Comparison of ENCODE assay signal across 17 cellular contexts in genomic region chr16:3874794-3875692, GRCh38. TPM values are rescaled to one million over a fixed set of nuclear protein-coding genes. Genes with fewer than 3 reads are reported as not detected.
DNase-seq lines count a peak whose midpoint lies in the region; ATAC-seq and TF ChIP-seq lines count a peak whose summit lies in the region.
"Had no signal": no experiment of that assay in that cellular context is flagged by ENCODE, and none has a peak within 500 bp of the region (broad histone marks: within the 10 kb centered on the region; RNA-seq: fewer than 3 reads in every experiment).

No MANE protein-coding gene starts in this region.

- peak overlapping the region; percentile 56 for H3K4me3 Mint-ChIP-seq in CD4-positive, alpha-beta T cell
- H3K4me3 Mint-ChIP-seq in HFFc6 (no peak overlapping the region), endothelial cell (ENCODE audit: unreplicated experiment) (peak overlapping the region; percentile 29)
- H3K4me3 Mint-ChIP-seq: activated CD4-positive, alpha-beta T cell treated with anti-CD3 and anti-CD28 coated beads for 36 hours had no signal

- POLR2A ChIA-PET in CD4-positive, alpha-beta T cell (lab: Charles Lee): interaction anchor here (0.6 kb wide), 1 partner anchor 14 kb away, joined by 5 read pairs; no protein-coding TSS in a partner anchor

- intact Hi-C loops in CD4-positive, alpha-beta T cell (cut with DNase I, micrococcal nuclease): loop anchor here (5.0 kb wide), 4 partner anchors 48 to 93 kb away; no protein-coding TSS in a partner anchor
- intact Hi-C loops in psoas muscle (cut with DNase I): loop anchor here (2.0 to 10.0 kb wide), 5 partner anchors 48 to 350 kb away; no protein-coding TSS in a partner anchor

- H3K4me1 Mint-ChIP-seq in CD4-positive, alpha-beta T cell (ENCODE audit: low read depth): peaks cover 93% of the 10 kb centered on the region
- H3K4me1 Mint-ChIP-seq in HFFc6 (ENCODE audit: low read depth) (peaks cover 86% of the 10 kb centered on the region), endothelial cell (ENCODE audit: unreplicated experiment) (peaks cover 46% of the 10 kb centered on the region)

- peak overlapping the region; percentile 37 for H3K27ac Mint-ChIP-seq in CD4-positive, alpha-beta T cell
- H3K27ac Mint-ChIP-seq in HFFc6 (peak overlapping the region; percentile 24; the same call in 1 of the 2 replicates), endothelial cell (ENCODE audit: unreplicated experiment) (peak overlapping the region; percentile 13)
- H3K27ac Mint-ChIP-seq: activated CD4-positive, alpha-beta T cell treated with anti-CD3 and anti-CD28 coated beads for 36 hours had no signal

- no peaks in the 10 kb centered on the region for H3K9me3 Mint-ChIP-seq in CD4-positive, alpha-beta T cell
- H3K9me3 Mint-ChIP-seq in HFFc6: no peaks in the 10 kb centered on the region
- H3K9me3 Mint-ChIP-seq in endothelial cell (ENCODE audit: unreplicated experiment): no peaks in the 10 kb centered on the region
- H3K9me3 Mint-ChIP-seq: activated T-cell treated with anti-CD3 and anti-CD28 coated beads, Interleukin-2, amount 50 U/mL, for 4 hours had no signal

- H3K27ac ChIP-seq in CD4-positive, alpha-beta T cell (ENCODE audit: low read depth, low read length): no peak overlapping the region
- peak overlapping the region; percentile 73 for H3K27ac ChIP-seq in psoas muscle
- H3K27ac ChIP-seq: lower lobe of right lung, SJCRH30 had no signal

- no peak for TF ChIP-seq CTCF in CD4-positive, alpha-beta T cell (IDR thresholded peaks at IDR 0.05)
- no peak for TF ChIP-seq CTCF in HFFc6 (IDR thresholded peaks at IDR 0.05)
- no peak for TF ChIP-seq CTCF in endothelial cell (IDR thresholded peaks at IDR 0.05; ENCODE audit: unreplicated experiment)
- no peak for TF ChIP-seq CTCF in psoas muscle (IDR thresholded peaks at IDR 0.05)

- no peak for ATAC-seq in CD4-positive, alpha-beta T cell (ENCODE audit: poor library complexity)
- ATAC-seq in psoas muscle: no peak
- no peak for ATAC-seq in GM19397 (IDR thresholded peaks at IDR 0.05; ENCODE audit: unreplicated experiment)
- ATAC-seq in HG03342 (IDR thresholded peaks at IDR 0.05; ENCODE audit: unreplicated experiment): no peak
- ATAC-seq: activated CD4-positive, alpha-beta T cell treated with anti-CD3 and anti-CD28 coated beads for 36 hours; activated T-cell treated with anti-CD3 and anti-CD28 coated beads, Interleukin-2, amount 50 U/mL, for 4 hours; gastroesophageal sphincter; lower lobe of right lung had no signal

- H3K4me1 ChIP-seq in psoas muscle: peaks cover 84% of the 10 kb centered on the region

- no peaks in the 10 kb centered on the region for H3K27me3 Mint-ChIP-seq in CD4-positive, alpha-beta T cell
- H3K27me3 Mint-ChIP-seq in HFFc6 (ENCODE audit: insufficient read depth): peaks cover 3% of the 10 kb centered on the region; the same call in 1 of the 2 replicates
- peaks cover 5% of the 10 kb centered on the region for H3K27me3 Mint-ChIP-seq in endothelial cell (ENCODE audit: unreplicated experiment)
- H3K27me3 Mint-ChIP-seq: activated CD4-positive, alpha-beta T cell treated with anti-CD3 and anti-CD28 coated beads for 36 hours had no signal

- DNase-seq in CD4-positive, alpha-beta T cell: no peak
- DNase-seq in HFFc6: no peak
- DNase-seq in endothelial cell (ENCODE audit: low spot score): no peak
- DNase-seq in psoas muscle: no peak
- DNase-seq in amniotic stem cell (lab: John Stamatoyannopoulos, UW): no peak
- DNase-seq: activated CD4-positive, alpha-beta T cell treated with anti-CD3 and anti-CD28 coated beads for 36 hours; activated T-cell treated with anti-CD3 and anti-CD28 coated beads, Interleukin-2, amount 50 U/mL, for 4 hours; amygdala; C1 segment of cervical spinal cord; DMS79 treated with DMSO at 0.1 percent for 48 hours; lower lobe of right lung; NCI-H2081; NCI-H510A treated with DMSO at 0.1 percent for 48 hours; SJCRH30 had no signal

- H3K9me3 ChIP-seq in CD4-positive, alpha-beta T cell (ENCODE audit: control insufficient read depth, low read length): no peaks in the 10 kb centered on the region
- H3K9me3 ChIP-seq in psoas muscle: no peaks in the 10 kb centered on the region
- H3K9me3 ChIP-seq: gastroesophageal sphincter, lower lobe of right lung, SJCRH30 had no signal

- no peak overlapping the region for H3K4me3 ChIP-seq in psoas muscle
- H3K4me3 ChIP-seq: gastroesophageal sphincter, lower lobe of right lung, SJCRH30 had no signal

- peaks cover 43% of the 10 kb centered on the region for H3K36me3 Mint-ChIP-seq in CD4-positive, alpha-beta T cell (ENCODE audit: low read depth)
- H3K36me3 Mint-ChIP-seq in HFFc6 (ENCODE audit: low read depth) (peaks cover 29% of the 10 kb centered on the region), endothelial cell (ENCODE audit: low read depth, unreplicated experiment) (peaks cover 4% of the 10 kb centered on the region)

- WGBS in psoas muscle, 3 donors: 60 to 74% (median 61%) methylated on average over 15 of the region's 15 CpGs

- no peaks in the 10 kb centered on the region for H3K27me3 ChIP-seq in CD4-positive, alpha-beta T cell (ENCODE audit: control insufficient read depth, insufficient read depth, low read length)
- no peaks in the 10 kb centered on the region for H3K27me3 ChIP-seq in psoas muscle (ENCODE audit: insufficient read depth in 3 of 3, low read length in 2 of 3)
- H3K27me3 ChIP-seq: gastroesophageal sphincter, SJCRH30 had no signal

- CTCF ChIA-PET in CD4-positive, alpha-beta T cell (lab: Charles Lee): no interaction called here

- H3K36me3 ChIP-seq in psoas muscle (ENCODE audit: insufficient read depth in 1 of 2, low read depth in 1 of 2): no peaks in the 10 kb centered on the region
- H3K36me3 ChIP-seq: gastroesophageal sphincter, lower lobe of right lung had no signal

RNA-seq across cellular contexts. Expression of gene CREBBP, which starts 5.5 kb away (rescaled TPM):
- 100 to 1,000 TPM; 145 to 152 TPM for total RNA-seq in CD4-positive, alpha-beta T cell
- total RNA-seq in HFFc6 (2021; fragmentation: NEBNext Ultra II Directional; extraction: Animal tissue kit (Norgen Biotek cat#: 25700)): 10 to 100 TPM; 40.2 to 51.4 (median 43.4) TPM
- 66.3 TPM for total RNA-seq in endothelial cell (ENCODE audit: unreplicated experiment)
- total RNA-seq in psoas muscle: 10 to 100 TPM; 44.1 to 54.9 (median 50.8) TPM
- 10 to 100 TPM in 2 of 3 donors, 1 to 10 TPM in 1; 7.1 to 31.0 (median 10.1) TPM for polyA plus RNA-seq in psoas muscle
